31 cellular contexts compared by ENCODE assay signal in the genomic region with DNA sequence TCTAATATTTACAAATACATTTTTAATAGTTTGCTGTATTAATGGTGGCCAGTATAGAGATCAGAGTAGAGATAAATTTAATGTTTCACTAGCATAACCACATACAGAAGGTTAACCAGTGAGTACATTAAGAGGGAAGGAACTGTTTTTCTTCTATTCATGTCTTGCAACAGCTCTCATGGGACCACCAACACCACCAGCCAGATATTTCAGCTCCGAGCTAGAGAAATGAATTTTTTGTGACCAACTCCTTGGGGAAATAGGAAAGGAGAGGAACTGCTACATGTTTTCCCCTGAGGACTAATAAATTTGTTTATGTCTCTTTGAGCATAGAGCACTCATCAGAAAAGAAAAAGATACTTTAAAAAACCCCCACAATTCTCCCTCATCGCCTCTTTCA.
DNase-seq lines count a peak whose midpoint lies in the region; ATAC-seq and TF ChIP-seq lines count a peak whose summit lies in the region.
"Had no signal": no experiment of that assay in that cellular context is flagged by ENCODE, and none has a peak within 500 bp of the region (broad histone marks: within the 10 kb centered on the region; RNA-seq: fewer than 3 reads in every experiment).

No MANE protein-coding gene starts in this region.

- H3K4me3 ChIP-seq in SJCRH30 = no peak overlapping the region
- H3K4me3 ChIP-seq: colonic mucosa, gastrocnemius medialis, tibial nerve had no signal

- H3K4me3 Mint-ChIP-seq in WTC11 = no peak overlapping the region
- H3K4me3 Mint-ChIP-seq: activated CD8-positive, alpha-beta memory T cell treated with anti-CD3 and anti-CD28 coated beads, Interleukin-2, amount 10 ng/mL, durations not matched to agents 7 days and 5 days; activated naive CD8-positive, alpha-beta T cell treated with anti-CD3 and anti-CD28 coated beads, Interleukin-2, amount 10 ng/mL, durations not matched to agents 7 days and 5 days; activated T-cell treated with anti-CD3 and anti-CD28 coated beads, Interleukin-2, amount 50 U/mL, for 4 hours; immature natural killer cell; nephron; T-helper 1 cell treated with Interleukin-12 subunit alpha and Interleukin-12 subunit beta and Interleukin-4 antibody, amounts not matched to agents 30 μg/mL and 1 μg/mL, for 36 hours had no signal

- DNase-seq in WTC11 (ENCODE audit: low spot score) (no peak), hypothalamus (lab: John Stamatoyannopoulos, UW) (no peak), Right ventricle myocardium superior (no peak), SJCRH30 (no peak)
- DNase-seq: activated CD4-positive, alpha-beta T cell treated with anti-CD3 and anti-CD28 coated beads, Interleukin-2, amount 50 U/mL, for 4 hours; activated CD8-positive, alpha-beta memory T cell treated with anti-CD3 and anti-CD28 coated beads, Interleukin-2, amount 10 ng/mL, durations not matched to agents 7 days and 5 days; activated gamma-delta T cell treated with Interleukin-2 at 50 U/mL for 16 hours; activated naive CD8-positive, alpha-beta T cell treated with anti-CD3 and anti-CD28 coated beads, Interleukin-2, amount 10 ng/mL, durations not matched to agents 7 days and 5 days; activated T-cell treated with anti-CD3 and anti-CD28 coated beads, Interleukin-2, amount 50 U/mL, for 4 hours; aorta; colonic mucosa; DMS79 treated with DMSO at 0.1 percent for 48 hours; effector CD4-positive, alpha-beta T cell; gastrocnemius medialis; GF-D8; hippocampal formation; immature natural killer cell; left colon; NCI-H1436 treated with DMSO at 0.1 percent for 48 hours; NCI-H510A; OCI-M1; stimulated activated CD4-positive, alpha-beta T cell treated with anti-CD3 and anti-CD28 coated beads, Interleukin-4, amount 100 ng/mL, for 24 hours had no signal

- no peaks in the 10 kb centered on the region for H3K9me3 Mint-ChIP-seq in WTC11
- H3K9me3 Mint-ChIP-seq: activated naive CD8-positive, alpha-beta T cell treated with anti-CD3 and anti-CD28 coated beads, Interleukin-2, amount 10 ng/mL, durations not matched to agents 7 days and 5 days; activated T-cell treated with anti-CD3 and anti-CD28 coated beads, Interleukin-2, amount 50 U/mL, for 4 hours; immature natural killer cell; nephron; T-helper 1 cell treated with Interleukin-12 subunit alpha and Interleukin-12 subunit beta and Interleukin-4 antibody, amounts not matched to agents 30 μg/mL and 1 μg/mL, for 36 hours had no signal

- TF ChIP-seq CTCF in WTC11 (IDR thresholded peaks at IDR 0.05) = no peak

- H3K27ac ChIP-seq in SJCRH30 = no peak overlapping the region
- H3K27ac ChIP-seq: colonic mucosa, gastrocnemius medialis, RWPE1, tibial nerve had no signal

- POLR2A ChIA-PET in WTC11 (lab: Charles Lee) = no interaction called here

- H3K27ac Mint-ChIP-seq in WTC11 = peak overlapping the region; percentile 85
- H3K27ac Mint-ChIP-seq: activated CD8-positive, alpha-beta memory T cell treated with anti-CD3 and anti-CD28 coated beads, Interleukin-2, amount 10 ng/mL, durations not matched to agents 7 days and 5 days; activated naive CD8-positive, alpha-beta T cell treated with anti-CD3 and anti-CD28 coated beads, Interleukin-2, amount 10 ng/mL, durations not matched to agents 7 days and 5 days; immature natural killer cell; nephron; T-helper 1 cell treated with Interleukin-12 subunit alpha and Interleukin-12 subunit beta and Interleukin-4 antibody, amounts not matched to agents 30 μg/mL and 1 μg/mL, for 36 hours had no signal

- no peaks in the 10 kb centered on the region for H3K9me3 ChIP-seq in SJCRH30 (replicated peaks)
- H3K9me3 ChIP-seq: colonic mucosa, gastrocnemius medialis, tibial nerve had no signal

- intact Hi-C loops in Right ventricle myocardium superior (cut with DNase I) = no loop called here

- H3K27me3 ChIP-seq in SJCRH30 = no peaks in the 10 kb centered on the region
- H3K27me3 ChIP-seq: colonic mucosa, gastrocnemius medialis, tibial nerve had no signal

- H3K27me3 Mint-ChIP-seq in WTC11 (ENCODE audit: low read depth) = no peaks in the 10 kb centered on the region

- no peaks in the 10 kb centered on the region for H3K4me1 ChIP-seq in SJCRH30
- H3K4me1 ChIP-seq: colonic mucosa, gastrocnemius medialis, tibial nerve had no signal

- H3K36me3 ChIP-seq in SJCRH30 = no peaks in the 10 kb centered on the region
- H3K36me3 ChIP-seq: colonic mucosa, gastrocnemius medialis, tibial nerve had no signal

- no peaks in the 10 kb centered on the region for H3K36me3 Mint-ChIP-seq in WTC11
- H3K36me3 Mint-ChIP-seq: activated CD8-positive, alpha-beta memory T cell treated with anti-CD3 and anti-CD28 coated beads, Interleukin-2, amount 10 ng/mL, durations not matched to agents 7 days and 5 days; activated naive CD8-positive, alpha-beta T cell treated with anti-CD3 and anti-CD28 coated beads, Interleukin-2, amount 10 ng/mL, durations not matched to agents 7 days and 5 days had no signal

- CTCF ChIA-PET in WTC11 (lab: Charles Lee) = interaction anchor here (1.1 to 1.2 kb wide), 2 partner anchors 23 to 44 kb away, joined by 3 to 4 read pairs; no protein-coding TSS in a partner anchor

- peaks cover 31% of the 10 kb centered on the region for H3K4me1 Mint-ChIP-seq in WTC11
- H3K4me1 Mint-ChIP-seq: activated naive CD8-positive, alpha-beta T cell treated with anti-CD3 and anti-CD28 coated beads, Interleukin-2, amount 10 ng/mL, durations not matched to agents 7 days and 5 days; immature natural killer cell; nephron had no signal

- peak; percentile 32 for ATAC-seq in GM18909 (IDR thresholded peaks at IDR 0.05; ENCODE audit: poor library complexity, unreplicated experiment)
- peak; percentile 33 for ATAC-seq in HG03108 (IDR thresholded peaks at IDR 0.05; ENCODE audit: unreplicated experiment)
- no peak for ATAC-seq in WTC11
- no peak for ATAC-seq in HG03159 (IDR thresholded peaks at IDR 0.05; ENCODE audit: unreplicated experiment)
- ATAC-seq in Right ventricle myocardium superior (ENCODE audit: poor library complexity) = no peak
- ATAC-seq: activated CD4-positive, CD25-positive, alpha-beta regulatory T cell treated with anti-CD3 and anti-CD28 coated beads, Interleukin-2, amount 50 U/mL, for 24 hours; activated CD8-positive, alpha-beta memory T cell treated with anti-CD3 and anti-CD28 coated beads, Interleukin-2, amount 10 ng/mL, durations not matched to agents 7 days and 5 days; activated T-cell treated with anti-CD3 and anti-CD28 coated beads, Interleukin-2, amount 50 U/mL, for 4 hours; gastrocnemius medialis; HepG2; left colon had no signal

TF ChIP-seq in WTC11, 78 proteins besides CTCF, POLR2A, EP300 and RAD21:
- TF ChIP-seq, protein P1, sequence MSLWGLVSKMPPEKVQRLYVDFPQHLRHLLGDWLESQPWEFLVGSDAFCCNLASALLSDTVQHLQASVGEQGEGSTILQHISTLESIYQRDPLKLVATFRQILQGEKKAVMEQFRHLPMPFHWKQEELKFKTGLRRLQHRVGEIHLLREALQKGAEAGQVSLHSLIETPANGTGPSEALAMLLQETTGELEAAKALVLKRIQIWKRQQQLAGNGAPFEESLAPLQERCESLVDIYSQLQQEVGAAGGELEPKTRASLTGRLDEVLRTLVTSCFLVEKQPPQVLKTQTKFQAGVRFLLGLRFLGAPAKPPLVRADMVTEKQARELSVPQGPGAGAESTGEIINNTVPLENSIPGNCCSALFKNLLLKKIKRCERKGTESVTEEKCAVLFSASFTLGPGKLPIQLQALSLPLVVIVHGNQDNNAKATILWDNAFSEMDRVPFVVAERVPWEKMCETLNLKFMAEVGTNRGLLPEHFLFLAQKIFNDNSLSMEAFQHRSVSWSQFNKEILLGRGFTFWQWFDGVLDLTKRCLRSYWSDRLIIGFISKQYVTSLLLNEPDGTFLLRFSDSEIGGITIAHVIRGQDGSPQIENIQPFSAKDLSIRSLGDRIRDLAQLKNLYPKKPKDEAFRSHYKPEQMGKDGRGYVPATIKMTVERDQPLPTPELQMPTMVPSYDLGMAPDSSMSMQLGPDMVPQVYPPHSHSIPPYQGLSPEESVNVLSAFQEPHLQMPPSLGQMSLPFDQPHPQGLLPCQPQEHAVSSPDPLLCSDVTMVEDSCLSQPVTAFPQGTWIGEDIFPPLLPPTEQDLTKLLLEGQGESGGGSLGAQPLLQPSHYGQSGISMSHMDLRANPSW (CRISPR knock-in tag; conservative IDR thresholded peaks at IDR 0.05; ENCODE audit: low read depth) = no peak

Comparison
In these comparisons a context has a peak if more than half of its experiments do, and no peak if none do; other contexts are left out.
1. ATAC-seq: peak in GM18909 (single experiment) and HG03108 (single experiment); none in WTC11 (single experiment), HG03159 (single experiment) and Right ventricle myocardium superior (single experiment).